8 cellular contexts compared by ENCODE assay signal in genomic region chr6:35047265-35048011, GRCh38.
A peak's percentile ranks its signal among the peaks of the same experiment; 100 is the strongest.
DNase-seq lines count a peak whose midpoint lies in the region; ATAC-seq and TF ChIP-seq lines count a peak whose summit lies in the region.
"Had no signal": no experiment of that assay in that cellular context is flagged by ENCODE, and none has a peak within 500 bp of the region (broad histone marks: within the 10 kb centered on the region; RNA-seq: fewer than 3 reads in every experiment).

No MANE protein-coding gene starts in this region.

- ATAC-seq in upper lobe of left lung (ENCODE audit: low FRiP score in 2 of 2) (peak in 1 of 2 donors; percentile 69), GM21367 (IDR thresholded peaks at IDR 0.05; ENCODE audit: unreplicated experiment) (no peak), GM21576 (IDR thresholded peaks at IDR 0.05; ENCODE audit: unreplicated experiment) (no peak)

- DNase-seq in MV-4-11 (lab: John Stamatoyannopoulos, UW): peak; percentile 95
- DNase-seq in caudate nucleus (lab: John Stamatoyannopoulos, UW): peak in 2 of 61 donors; percentile 20 to 70
- peak; percentile 57 for DNase-seq in medulla oblongata (ENCODE audit: extremely low spot score)
- DNase-seq in upper lobe of left lung: peak in 1 of 2 donors; percentile 45
- no peak for DNase-seq in NCI-H748 treated with DMSO at 0.1 percent for 48 hours (lab: John Stamatoyannopoulos, UW)
- DNase-seq: natural killer cell had no signal

- no peak for TF ChIP-seq CTCF in upper lobe of left lung (IDR thresholded peaks at IDR 0.05)

- H3K36me3 ChIP-seq in upper lobe of left lung: peaks cover 0 to 8% (median 1%) of the 10 kb centered on the region in 4 donors

- H3K27me3 ChIP-seq in upper lobe of left lung: no peaks in the 10 kb centered on the region

- TF ChIP-seq EP300 in upper lobe of left lung (IDR thresholded peaks at IDR 0.05): no peak

- 43 to 50% methylated on average over 7 of the region's 7 CpGs for WGBS in upper lobe of left lung, 2 donors

- H3K4me1 ChIP-seq in upper lobe of left lung: peaks cover 84 to 96% (median 88%) of the 10 kb centered on the region in 4 donors

- no peak for TF ChIP-seq POLR2A in upper lobe of left lung (IDR thresholded peaks at IDR 0.05)

- H3K4me3 ChIP-seq in upper lobe of left lung: no peak overlapping the region

- H3K27ac ChIP-seq in caudate nucleus (ENCODE audit: low read depth, low read length): peak overlapping the region; percentile 98
- H3K27ac ChIP-seq in upper lobe of left lung: peak overlapping the region; percentile 79 to 86 (median 84)

- H3K9me3 ChIP-seq in upper lobe of left lung: no peaks in the 10 kb centered on the region
